In the genomic region with DNA sequence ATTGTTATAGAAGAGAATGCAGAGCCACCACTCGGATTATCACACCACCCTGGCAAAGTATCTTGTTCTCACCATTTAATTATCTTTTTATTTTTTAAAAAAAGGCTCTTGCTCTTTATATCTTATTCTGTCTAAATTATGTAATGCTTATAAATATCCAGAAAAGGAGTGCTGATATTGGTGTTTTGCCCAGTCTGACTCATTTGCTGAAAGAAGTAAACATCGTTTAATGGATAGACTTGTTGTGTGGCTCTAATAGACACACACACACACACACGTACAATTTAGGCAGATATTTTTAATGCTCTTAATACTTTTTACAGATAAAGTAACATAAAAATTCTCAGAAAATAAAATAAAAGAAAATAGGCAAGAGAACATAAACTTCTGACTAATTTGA, we compare ENCODE assay signal across 27 cellular contexts.
DNase-seq lines count a peak whose midpoint lies in the region; ATAC-seq, FAIRE-seq and TF ChIP-seq lines count a peak whose summit lies in the region.
"Had no signal": no experiment of that assay in that cellular context is flagged by ENCODE, and none has a peak within 500 bp of the region (broad histone marks: within the 10 kb centered on the region; RNA-seq: fewer than 3 reads in every experiment).

No MANE protein-coding gene starts in this region.

- FAIRE-seq in astrocyte (lab: Jason Lieb, UNC), result no peak
- FAIRE-seq: G401.6, K562 had no signal

- H3K27ac Mint-ChIP-seq in astrocyte (ENCODE audit: unreplicated experiment), result no peak overlapping the region
- no peak overlapping the region for H3K27ac Mint-ChIP-seq in immature natural killer cell
- H3K27ac Mint-ChIP-seq: CD8-positive, alpha-beta T cell; dendritic cell treated with granulocyte-macrophage colony-stimulating factor and Interleukin-4, amounts not matched to agents 40 ng/mL and 50 ng/mL, for 4 days; GM23338; mesothelial cell of epicardium; naive thymus-derived CD4-positive, alpha-beta T cell had no signal

- no peak overlapping the region for H3K9ac ChIP-seq in astrocyte (ENCODE audit: low read length)
- H3K9ac ChIP-seq: SK-N-SH had no signal

- peaks cover 11% of the 10 kb centered on the region for H3K4me1 Mint-ChIP-seq in astrocyte (ENCODE audit: low read depth, unreplicated experiment)
- no peaks in the 10 kb centered on the region for H3K4me1 Mint-ChIP-seq in immature natural killer cell

- H3K9me3 Mint-ChIP-seq in astrocyte (ENCODE audit: unreplicated experiment), result no peaks in the 10 kb centered on the region
- H3K9me3 Mint-ChIP-seq in immature natural killer cell, result no peaks in the 10 kb centered on the region
- H3K9me3 Mint-ChIP-seq: CD8-positive, alpha-beta T cell; dendritic cell treated with granulocyte-macrophage colony-stimulating factor and Interleukin-4, amounts not matched to agents 40 ng/mL and 50 ng/mL, for 4 days; GM23338; mesothelial cell of epicardium; naive thymus-derived CD4-positive, alpha-beta T cell had no signal

- no peak overlapping the region for H2AFZ ChIP-seq in astrocyte (ENCODE audit: low read depth, low read length)
- H2AFZ ChIP-seq: GM23338 had no signal

- H3K4me3 Mint-ChIP-seq in astrocyte (ENCODE audit: unreplicated experiment) (no peak overlapping the region), immature natural killer cell (no peak overlapping the region)
- H3K4me3 Mint-ChIP-seq: CD8-positive, alpha-beta T cell; dendritic cell treated with granulocyte-macrophage colony-stimulating factor and Interleukin-4, amounts not matched to agents 40 ng/mL and 50 ng/mL, for 4 days; GM23338; mesothelial cell of epicardium; naive thymus-derived CD4-positive, alpha-beta T cell had no signal

- H3K9me3 ChIP-seq in astrocyte (ENCODE audit: insufficient read depth, low read depth, low read length), result no peaks in the 10 kb centered on the region
- H3K9me3 ChIP-seq: SK-N-SH, upper lobe of right lung had no signal

- H3K79me2 ChIP-seq in astrocyte (ENCODE audit: insufficient read depth, low read length), result no peaks in the 10 kb centered on the region

- H3K4me2 ChIP-seq in astrocyte (ENCODE audit: low read length), result no peak overlapping the region
- H3K4me2 ChIP-seq: GM23338, SK-N-SH, smooth muscle cell had no signal

- H3K4me3 ChIP-seq in astrocyte (ENCODE audit: insufficient read depth, low read depth, low read length) (no peak overlapping the region), fibroblast of the aortic adventitia (ENCODE audit: low read depth, low read length) (no peak overlapping the region)
- H3K4me3 ChIP-seq: cardiac muscle cell, GM23338, K562 had no signal

- no peaks in the 10 kb centered on the region for H3K27me3 Mint-ChIP-seq in astrocyte (ENCODE audit: low read depth, unreplicated experiment)
- peaks cover 0 to 1% (median 0%) of the 10 kb centered on the region in 3 donors for H3K27me3 Mint-ChIP-seq in immature natural killer cell (ENCODE audit: low read depth in 3 of 3)
- H3K27me3 Mint-ChIP-seq: dendritic cell treated with granulocyte-macrophage colony-stimulating factor and Interleukin-4, amounts not matched to agents 40 ng/mL and 50 ng/mL, for 4 days had no signal

- H3K4me1 ChIP-seq in astrocyte (ENCODE audit: insufficient read depth, low read length), result no peaks in the 10 kb centered on the region

- H3K36me3 Mint-ChIP-seq in astrocyte (ENCODE audit: low read depth, unreplicated experiment) (no peaks in the 10 kb centered on the region), immature natural killer cell (no peaks in the 10 kb centered on the region)
- H3K36me3 Mint-ChIP-seq: CD8-positive, alpha-beta T cell; mesothelial cell of epicardium; naive thymus-derived CD4-positive, alpha-beta T cell had no signal

- TF ChIP-seq CTCF in astrocyte (IDR thresholded peaks at IDR 0.05; ENCODE audit: insufficient read depth, low read depth, low read length) (no peak), fibroblast of the aortic adventitia (IDR thresholded peaks at IDR 0.05; ENCODE audit: insufficient read depth, low read length) (no peak)

- ATAC-seq in GM18861 (IDR thresholded peaks at IDR 0.05; ENCODE audit: unreplicated experiment), result no peak
- ATAC-seq: CD8-positive, alpha-beta T cell; GM23338; K562; left lobe of liver; naive thymus-derived CD4-positive, alpha-beta T cell; upper lobe of right lung had no signal

- no peaks in the 10 kb centered on the region for H3K36me3 ChIP-seq in astrocyte (ENCODE audit: insufficient read depth, low read length)
- H3K36me3 ChIP-seq: cardiac muscle cell, upper lobe of right lung had no signal

- DNase-seq in DMS53 (lab: John Stamatoyannopoulos, UW) (peak; percentile 50), DMS53 treated with DMSO at 0.1 percent for 48 hours (lab: John Stamatoyannopoulos, UW; ENCODE audit: unreplicated experiment) (no peak), GM04504 (ENCODE audit: low read depth) (peak; percentile 50), astrocyte (ENCODE audit: low read depth) (peak; percentile 39), fibroblast of the aortic adventitia (ENCODE audit: low read depth) (peak; percentile 44), immature natural killer cell (no peak), NCI-H2171 treated with DMSO at 0.1 percent for 48 hours (lab: John Stamatoyannopoulos, UW) (no peak)
- DNase-seq: AML-193; CD8-positive, alpha-beta T cell; DMS 273 treated with DMSO at 0.1 percent for 48 hours; naive thymus-derived CD4-positive, alpha-beta T cell; NCI-H524 treated with DMSO at 0.1 percent for 48 hours; SK-N-SH; stimulated activated CD4-positive, alpha-beta T cell treated with anti-CD3 and anti-CD28 coated beads, Interleukin-2, amount 100 ng/mL, for 24 hours; T-helper 2 cell; upper lobe of right lung had no signal

- H3K27ac ChIP-seq in astrocyte (ENCODE audit: low read depth, low read length), result no peak overlapping the region
- H3K27ac ChIP-seq: 22Rv1, cardiac muscle cell, RWPE1, upper lobe of right lung had no signal

- no peaks in the 10 kb centered on the region for H3K27me3 ChIP-seq in astrocyte (ENCODE audit: insufficient read depth, low read length)
- H3K27me3 ChIP-seq: cardiac muscle cell, upper lobe of right lung had no signal

- no peaks in the 10 kb centered on the region for H4K20me1 ChIP-seq in astrocyte (ENCODE audit: insufficient read depth, low read length)

Comparison
In these comparisons a context has a peak if more than half of its experiments do, and no peak if none do; other contexts are left out.
1. DNase-seq: peak in DMS53 (single experiment), GM04504 (single experiment), astrocyte (single experiment) and fibroblast of the aortic adventitia (single experiment); none in DMS53 treated with DMSO at 0.1 percent for 48 hours (single experiment), immature natural killer cell (0 of 3) and NCI-H2171 treated with DMSO at 0.1 percent for 48 hours (single experiment).